Comparison of ENCODE assay signal across 1 cellular context in genomic region chr7:43983736-43984135, GRCh38.
A peak's percentile ranks its signal among the peaks of the same experiment; 100 is the strongest.
TF ChIP-seq lines count a peak whose summit lies in the region.

No MANE protein-coding gene starts in this region.

TF ChIP-seq in K562, 482 proteins besides CTCF, POLR2A, EP300 and RAD21:
- TF ChIP-seq CTCFL (IDR thresholded peaks at IDR 0.05; ENCODE audit: borderline replicate concordance, insufficient read depth, low read depth, low read length, poor library complexity, severe bottlenecking) = peak; percentile 26
